Comparison of ENCODE assay signal across 6 cellular contexts in the genomic region with DNA sequence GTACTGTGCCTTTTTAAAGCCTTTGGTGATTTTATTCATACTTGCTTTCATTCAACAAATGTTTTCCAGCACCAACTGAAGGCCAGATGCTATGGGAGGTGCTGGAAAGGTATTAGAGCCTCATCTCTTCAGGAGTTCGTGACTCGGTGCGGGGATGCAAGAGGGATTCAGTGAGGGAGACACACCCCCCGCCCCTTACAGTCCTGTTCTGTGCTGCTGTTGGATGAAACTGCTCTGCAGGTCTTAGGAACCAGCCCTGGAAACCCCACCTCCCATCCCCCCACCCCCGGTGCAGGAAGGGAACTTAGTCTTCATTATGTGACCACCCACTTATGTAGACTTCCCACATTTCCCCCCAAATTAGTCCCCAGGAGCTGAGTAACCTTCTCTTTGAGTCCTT.
"Had no signal": no experiment of that assay in that cellular context is flagged by ENCODE, and none has a peak within 500 bp of the region (broad histone marks: within the 10 kb centered on the region; RNA-seq: fewer than 3 reads in every experiment).

No MANE protein-coding gene starts in this region.

- ATAC-seq: HCT116, K562 had no signal

- H3K27ac ChIP-seq: GM23248 had no signal

- H3K4me1 ChIP-seq: HAP-1 had no signal

- H3K4me3 Mint-ChIP-seq: HFFc6 had no signal

- H3K9me3 Mint-ChIP-seq: HFFc6 had no signal

- DNase-seq: GM23248, HFFc6, IMR-90 had no signal

- H3K9ac ChIP-seq: GM23248 had no signal

- H3K4me3 ChIP-seq: GM23248, HAP-1, K562 had no signal

- H3K36me3 ChIP-seq: HAP-1 had no signal

- H3K27ac Mint-ChIP-seq: HFFc6 had no signal
